In genomic region chr7:42928754-42929153, GRCh38 we compare ENCODE assay signal across 1 cellular context.
TF ChIP-seq lines count a peak whose summit lies in the region.

No MANE protein-coding gene starts in this region.

TF ChIP-seq in GM12878, 131 proteins besides CTCF, POLR2A, EP300 and RAD21:
- TF ChIP-seq JUNB (IDR thresholded peaks at IDR 0.05), result no peak
- peak; percentile 84 for TF ChIP-seq SPI1 (IDR thresholded peaks at IDR 0.05; ENCODE audit: borderline replicate concordance, insufficient read depth, low read depth, low read length)
- peak; percentile 58; the same call in 1 of the 2 replicates for TF ChIP-seq ZNF384 (IDR thresholded peaks at IDR 0.05; ENCODE audit: borderline replicate concordance, low read depth, low read length)
- no peak for TF ChIP-seq NR2C2 (IDR thresholded peaks at IDR 0.05; ENCODE audit: borderline replicate concordance, control insufficient read depth, insufficient read length, low read depth)
- TF ChIP-seq, protein P1, sequence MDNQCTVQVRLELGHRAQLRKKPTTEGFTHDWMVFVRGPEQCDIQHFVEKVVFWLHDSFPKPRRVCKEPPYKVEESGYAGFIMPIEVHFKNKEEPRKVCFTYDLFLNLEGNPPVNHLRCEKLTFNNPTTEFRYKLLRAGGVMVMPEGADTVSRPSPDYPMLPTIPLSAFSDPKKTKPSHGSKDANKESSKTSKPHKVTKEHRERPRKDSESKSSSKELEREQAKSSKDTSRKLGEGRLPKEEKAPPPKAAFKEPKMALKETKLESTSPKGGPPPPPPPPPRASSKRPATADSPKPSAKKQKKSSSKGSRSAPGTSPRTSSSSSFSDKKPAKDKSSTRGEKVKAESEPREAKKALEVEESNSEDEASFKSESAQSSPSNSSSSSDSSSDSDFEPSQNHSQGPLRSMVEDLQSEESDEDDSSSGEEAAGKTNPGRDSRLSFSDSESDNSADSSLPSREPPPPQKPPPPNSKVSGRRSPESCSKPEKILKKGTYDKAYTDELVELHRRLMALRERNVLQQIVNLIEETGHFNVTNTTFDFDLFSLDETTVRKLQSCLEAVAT (IDR thresholded peaks at IDR 0.05), result peak; percentile 98
- no peak for TF ChIP-seq RAD51 (IDR thresholded peaks at IDR 0.05)
- TF ChIP-seq NBN (IDR thresholded peaks at IDR 0.05), result 0 out of 2 replicates have a peak, but pooled peaks have one; percentile 20
TF ChIP-seq in GM12878: peak in this region for 4.
